Comparison of ENCODE assay signal across 22 cellular contexts in the genomic region with DNA sequence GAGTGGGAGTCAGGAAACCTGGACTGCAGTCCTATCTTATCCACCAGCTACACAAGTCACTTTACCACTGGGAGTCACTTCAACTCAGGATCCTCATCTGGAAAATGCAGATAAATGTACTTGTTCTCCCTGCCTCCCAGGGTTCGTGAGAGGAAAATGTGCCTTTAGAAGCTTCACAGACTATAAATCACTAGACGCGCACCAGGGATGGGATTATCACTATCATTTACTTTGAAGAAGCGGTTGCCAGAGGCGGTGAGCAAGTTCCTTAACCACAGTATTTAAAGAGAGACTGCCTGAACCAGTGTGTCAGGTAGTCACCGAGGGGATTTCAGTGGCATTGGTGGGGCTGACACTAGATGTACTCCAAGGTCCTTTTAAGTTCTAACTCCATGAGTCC.
"Had no signal": no experiment of that assay in that cellular context is flagged by ENCODE, and none has a peak within 500 bp of the region (broad histone marks: within the 10 kb centered on the region; RNA-seq: fewer than 3 reads in every experiment).

No MANE protein-coding gene starts in this region.

- ATAC-seq: esophagus mucosa; gastrocnemius medialis; heart right ventricle; left lung; lower lobe of right lung; psoas muscle; right lobe of liver; stimulated activated memory B cell treated with anti-CD40 and anti-IgM and Interleukin-4, amounts not matched to agents 10 μg/mL and 1 μg/mL and 100 μg/mL, for 72 hours; upper lobe of right lung had no signal

- DNase-seq: effector memory CD4-positive, alpha-beta T cell; gastrocnemius medialis; heart right ventricle; hypothalamus; left lung; lower lobe of right lung; naive B cell; psoas muscle; retina; right lobe of liver; spleen; stimulated activated CD4-positive, alpha-beta T cell treated with anti-CD3 and anti-CD28 coated beads, Interleukin-15, amount 100 ng/mL, for 24 hours; stimulated activated CD4-positive, alpha-beta T cell treated with anti-CD3 and anti-CD28 coated beads, Interleukin-1b, Interleukin-23, amount 100 ng/mL, for 48 hours; stimulated activated CD4-positive, alpha-beta T cell treated with anti-CD3 and anti-CD28 coated beads, Interleukin-4, amount 100 ng/mL, for 24 hours; tibial artery; upper lobe of right lung had no signal

- H3K9me3 Mint-ChIP-seq: memory B cell; naive B cell; stimulated activated memory B cell treated with anti-CD40 and anti-IgM and Interleukin-4, amounts not matched to agents 10 μg/mL and 1 μg/mL and 100 μg/mL, for 72 hours; stimulated activated naive CD8-positive, alpha-beta T cell treated with anti-CD3 and anti-CD28 coated beads, Interleukin-15, Interleukin-2, amounts not matched to agents 100 ng/mL and 50 ng/mL, for 24 hours had no signal

- H3K27me3 Mint-ChIP-seq: memory B cell; stimulated activated naive CD8-positive, alpha-beta T cell treated with anti-CD3 and anti-CD28 coated beads, Interleukin-15, Interleukin-2, amounts not matched to agents 100 ng/mL and 50 ng/mL, for 24 hours had no signal

- H3K4me3 ChIP-seq: gastrocnemius medialis, heart right ventricle, left lung, lower lobe of right lung, psoas muscle, right lobe of liver, spleen, tibial artery, upper lobe of right lung, vagina had no signal

- H3K4me3 Mint-ChIP-seq: memory B cell; naive B cell; stimulated activated memory B cell treated with anti-CD40 and anti-IgM and Interleukin-4, amounts not matched to agents 10 μg/mL and 1 μg/mL and 100 μg/mL, for 72 hours; stimulated activated naive CD8-positive, alpha-beta T cell treated with anti-CD3 and anti-CD28 coated beads, Interleukin-15, Interleukin-2, amounts not matched to agents 100 ng/mL and 50 ng/mL, for 24 hours had no signal

- H3K27me3 ChIP-seq: gastrocnemius medialis, left lung, neutrophil, tibial artery, upper lobe of right lung, vagina had no signal

- H3K36me3 ChIP-seq: gastrocnemius medialis, heart right ventricle, left lung, lower lobe of right lung, neutrophil, right lobe of liver, spleen, tibial artery, upper lobe of right lung, vagina had no signal

- H3K4me1 ChIP-seq: gastrocnemius medialis, heart right ventricle, left lung, lower lobe of right lung, psoas muscle, right lobe of liver, tibial artery, upper lobe of right lung, vagina had no signal

- H3K9me3 ChIP-seq: gastrocnemius medialis, heart right ventricle, left lung, lower lobe of right lung, neutrophil, psoas muscle, right lobe of liver, spleen, tibial artery, upper lobe of right lung, vagina had no signal

- H3K36me3 Mint-ChIP-seq: memory B cell; naive B cell; stimulated activated memory B cell treated with anti-CD40 and anti-IgM and Interleukin-4, amounts not matched to agents 10 μg/mL and 1 μg/mL and 100 μg/mL, for 72 hours had no signal

- H3K27ac ChIP-seq: gastrocnemius medialis, heart right ventricle, left lung, lower lobe of right lung, neutrophil, psoas muscle, right lobe of liver, spleen, tibial artery, upper lobe of right lung, vagina had no signal

- H3K27ac Mint-ChIP-seq: memory B cell; naive B cell; stimulated activated memory B cell treated with anti-CD40 and anti-IgM and Interleukin-4, amounts not matched to agents 10 μg/mL and 1 μg/mL and 100 μg/mL, for 72 hours; stimulated activated naive CD8-positive, alpha-beta T cell treated with anti-CD3 and anti-CD28 coated beads, Interleukin-15, Interleukin-2, amounts not matched to agents 100 ng/mL and 50 ng/mL, for 24 hours had no signal

- H3K4me1 Mint-ChIP-seq: memory B cell; naive B cell; stimulated activated memory B cell treated with anti-CD40 and anti-IgM and Interleukin-4, amounts not matched to agents 10 μg/mL and 1 μg/mL and 100 μg/mL, for 72 hours had no signal
